Comparison of ENCODE assay signal across 15 cellular contexts in the genomic region with DNA sequence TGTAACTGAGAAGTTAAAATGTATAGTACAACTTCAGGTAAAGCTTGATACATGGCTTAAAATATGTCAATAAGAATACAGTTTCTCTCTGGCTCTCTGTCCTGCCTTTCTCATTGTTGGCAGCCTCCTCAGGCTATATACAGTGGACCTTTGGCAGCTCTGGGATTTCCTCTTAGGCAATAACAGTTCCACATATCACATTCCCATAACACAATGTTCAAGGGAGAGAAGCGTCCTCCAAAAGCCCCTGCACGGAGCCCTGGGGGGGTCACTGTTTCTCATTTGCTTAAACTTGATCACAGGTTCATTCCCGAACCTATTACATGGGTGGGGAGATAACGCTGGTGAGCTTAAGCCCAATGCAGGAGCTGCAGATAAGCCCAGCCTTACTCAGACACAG. TPM values are rescaled to one million over a fixed set of nuclear protein-coding genes. Genes with fewer than 3 reads are reported as not detected.
"Had no signal": no experiment of that assay in that cellular context is flagged by ENCODE, and none has a peak within 500 bp of the region (broad histone marks: within the 10 kb centered on the region; RNA-seq: fewer than 3 reads in every experiment).

No MANE protein-coding gene starts in this region.

- H3K36me3 Mint-ChIP-seq: activated naive CD4-positive, alpha-beta T cell treated with anti-CD3 and anti-CD28 coated beads, Interleukin-2, amount 50 U/mL, for 72 hours; stimulated activated memory B cell treated with anti-CD40 and anti-IgM and Interleukin-4, amounts not matched to agents 10 μg/mL and 1 μg/mL and 100 μg/mL, for 72 hours had no signal

- H3K27ac ChIP-seq: dorsolateral prefrontal cortex, spleen, tibial artery had no signal

- H3K9me3 ChIP-seq: spleen, tibial artery had no signal

- H3K4me3 ChIP-seq: dorsolateral prefrontal cortex, spleen, tibial artery had no signal

- H3K4me3 Mint-ChIP-seq: neural crest cell; stimulated activated memory B cell treated with anti-CD40 and anti-IgM and Interleukin-4, amounts not matched to agents 10 μg/mL and 1 μg/mL and 100 μg/mL, for 72 hours; T-helper 17 cell had no signal

- H3K4me1 Mint-ChIP-seq: stimulated activated memory B cell treated with anti-CD40 and anti-IgM and Interleukin-4, amounts not matched to agents 10 μg/mL and 1 μg/mL and 100 μg/mL, for 72 hours; T-helper 17 cell had no signal

- H3K36me3 ChIP-seq: spleen, tibial artery had no signal

- DNase-seq: activated CD4-positive, alpha-beta T cell treated with anti-CD3 and anti-CD28 coated beads, Interleukin-2, amount 50 U/mL, for 4 hours; activated CD4-positive, CD25-positive, alpha-beta regulatory T cell treated with anti-CD3 and anti-CD28 coated beads, Interleukin-2, amount 50 U/mL, for 72 hours; activated T-cell treated with anti-CD3 and anti-CD28 coated beads, Interleukin-2, amount 50 U/mL, for 1 hour; dorsolateral prefrontal cortex; hippocampal formation; retina; SIG-M5; spleen; stimulated activated CD4-positive, alpha-beta T cell treated with anti-CD3 and anti-CD28 coated beads, Interleukin-1b, Interleukin-23, amount 100 ng/mL, for 48 hours; T-helper 17 cell; tibial artery had no signal

- H3K9me3 Mint-ChIP-seq: neural crest cell; stimulated activated memory B cell treated with anti-CD40 and anti-IgM and Interleukin-4, amounts not matched to agents 10 μg/mL and 1 μg/mL and 100 μg/mL, for 72 hours had no signal

- H3K27me3 ChIP-seq: dorsolateral prefrontal cortex, spleen, tibial artery had no signal

- H3K4me1 ChIP-seq: spleen had no signal

- ATAC-seq: activated naive CD4-positive, alpha-beta T cell treated with anti-CD3 and anti-CD28 coated beads, Interleukin-2, amount 50 U/mL, for 72 hours; esophagus mucosa; stimulated activated memory B cell treated with anti-CD40 and anti-IgM and Interleukin-4, amounts not matched to agents 10 μg/mL and 1 μg/mL and 100 μg/mL, for 72 hours; T-helper 17 cell had no signal

- H3K27ac Mint-ChIP-seq: activated naive CD4-positive, alpha-beta T cell treated with anti-CD3 and anti-CD28 coated beads, Interleukin-2, amount 50 U/mL, for 72 hours; stimulated activated memory B cell treated with anti-CD40 and anti-IgM and Interleukin-4, amounts not matched to agents 10 μg/mL and 1 μg/mL and 100 μg/mL, for 72 hours; T-helper 17 cell had no signal

- H3K27me3 Mint-ChIP-seq: stimulated activated memory B cell treated with anti-CD40 and anti-IgM and Interleukin-4, amounts not matched to agents 10 μg/mL and 1 μg/mL and 100 μg/mL, for 72 hours; T-helper 17 cell had no signal

RNA-seq across cellular contexts. Expression of a gene that starts 4.4 kb away (rescaled TPM):
- total RNA-seq: activated naive CD4-positive, alpha-beta T cell treated with anti-CD3 and anti-CD28 coated beads, Interleukin-2, amount 50 U/mL, for 72 hours; T-helper 17 cell had no signal
